In the genomic region with DNA sequence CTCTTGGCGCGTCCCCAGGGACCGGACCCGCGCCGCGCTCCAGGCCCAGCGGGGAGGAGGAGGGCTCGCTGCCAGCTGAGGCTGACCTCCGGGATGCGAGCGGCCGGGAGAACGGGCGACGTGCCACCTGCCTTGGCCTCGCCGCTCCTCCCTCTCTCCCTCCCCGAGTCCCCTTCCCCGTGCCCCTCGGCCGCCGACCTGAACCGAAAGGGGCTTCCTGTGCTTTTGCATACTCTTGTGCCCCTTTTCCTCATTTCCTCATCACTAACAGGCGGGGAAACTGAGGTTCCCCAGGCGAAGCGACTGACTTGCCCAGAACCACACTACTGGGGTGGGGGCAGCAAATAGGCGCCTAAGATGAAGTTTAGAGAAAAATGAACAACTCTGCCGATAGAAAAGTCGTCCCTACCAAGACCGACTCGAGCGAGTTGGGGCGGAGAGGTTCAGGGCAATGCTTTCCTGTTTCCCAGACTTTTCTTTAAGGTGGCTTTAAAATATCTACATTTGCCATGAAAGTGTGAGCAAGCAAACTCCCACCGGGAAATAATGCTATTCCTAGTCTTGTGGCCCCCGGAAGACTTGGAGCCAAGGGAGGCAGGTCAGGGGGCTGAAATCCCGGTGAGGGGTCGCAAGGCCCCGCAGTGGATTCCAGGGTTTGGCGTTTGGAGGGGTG, we compare ENCODE assay signal across 8 cellular contexts. TPM values are rescaled to one million over a fixed set of nuclear protein-coding genes. Genes with fewer than 3 reads are reported as not detected.
A peak's percentile ranks its signal among the peaks of the same experiment; 100 is the strongest.
DNase-seq lines count a peak whose midpoint lies in the region; ATAC-seq and TF ChIP-seq lines count a peak whose summit lies in the region.

No MANE protein-coding gene starts in this region.

- no peaks in the 10 kb centered on the region for H3K27me3 ChIP-seq in hepatocyte

- H3K9me2 ChIP-seq in hepatocyte (replicated peaks; ENCODE audit: insufficient read depth) = no peaks in the 10 kb centered on the region

- peaks cover 5% of the 10 kb centered on the region for H3K36me3 Mint-ChIP-seq in activated naive CD8-positive, alpha-beta T cell

- peaks cover 32% of the 10 kb centered on the region for H3K79me2 ChIP-seq in hepatocyte

- H3K4me3 ChIP-seq in hepatocyte = peak overlapping the region; percentile 45
- peak overlapping the region; percentile 74 to 93 (median 88) for H3K4me3 ChIP-seq in skin epidermis

- peak; percentile 64 for DNase-seq in EH (ENCODE audit: low read depth)
- DNase-seq in LHCN-M2 (ENCODE audit: low read depth) = peak; percentile 60
- DNase-seq in hepatocyte (ENCODE audit: low spot score) = no peak
- DNase-seq in DMS153 (lab: John Stamatoyannopoulos, UW) = no peak
- no peak for DNase-seq in AG08395 (ENCODE audit: low spot score)

- H3K27ac ChIP-seq in hepatocyte (peak overlapping the region; percentile 99), skin epidermis (peak overlapping the region; percentile 91 to 100 (median 100))

- H3K27me3 Mint-ChIP-seq in activated naive CD8-positive, alpha-beta T cell = no peaks in the 10 kb centered on the region

- no peaks in the 10 kb centered on the region for H3K36me3 ChIP-seq in hepatocyte (replicated peaks; ENCODE audit: insufficient read depth, low read depth)

- ATAC-seq in HG03457 (IDR thresholded peaks at IDR 0.05; ENCODE audit: unreplicated experiment) = no peak

- peak overlapping the region; percentile 11 for H2AFZ ChIP-seq in hepatocyte

- WGBS in hepatocyte (ENCODE audit: low lambda C conversion rate, missing lambda C conversion rate) = 6% methylated on average over 30 of the region's 40 CpGs

- TF ChIP-seq CTCF in hepatocyte (IDR thresholded peaks at IDR 0.05; ENCODE audit: poor library complexity) = no peak

- H3K4me1 ChIP-seq in hepatocyte (ENCODE audit: insufficient read depth) = peaks cover 40% of the 10 kb centered on the region

- H3K9me3 ChIP-seq in hepatocyte (ENCODE audit: low read depth) = no peaks in the 10 kb centered on the region

- peak overlapping the region; percentile 87 for H3K4me2 ChIP-seq in hepatocyte

- peaks cover 31% of the 10 kb centered on the region for H4K20me1 ChIP-seq in hepatocyte (ENCODE audit: insufficient read depth, poor library complexity, severe bottlenecking)

- H3K4me3 Mint-ChIP-seq in activated naive CD8-positive, alpha-beta T cell = peak overlapping the region; percentile 89

- peaks cover 66% of the 10 kb centered on the region for H3K4me1 Mint-ChIP-seq in activated naive CD8-positive, alpha-beta T cell (ENCODE audit: low read depth)

- no peaks in the 10 kb centered on the region for H3K9me3 Mint-ChIP-seq in activated naive CD8-positive, alpha-beta T cell (ENCODE audit: low read depth)

- H3K27ac Mint-ChIP-seq in activated naive CD8-positive, alpha-beta T cell = peak overlapping the region; percentile 93

RNA-seq across cellular contexts. Expression of gene DUSP1, which starts 0.6 kb away (rescaled TPM):
- total RNA-seq in LHCN-M2 (2014; rRNA removed) = 87.6 and 101 TPM in 2 replicates
- polyA plus RNA-seq in LHCN-M2 (2012) = 74.1 TPM
- total RNA-seq in hepatocyte = 537 and 547 TPM in 2 replicates
- polyA plus RNA-seq in hepatocyte = 583 and 682 TPM in 2 replicates

Comparison
In these comparisons a context has a peak if more than half of its experiments do, and no peak if none do; other contexts are left out.
1. DNase-seq: peak in EH (single experiment) and LHCN-M2 (single experiment); none in hepatocyte (single experiment), DMS153 (single experiment) and AG08395 (single experiment).